ENCODE assay signal across 18 cellular contexts in genomic region chr2:146602383-146602782, GRCh38.
DNase-seq lines count a peak whose midpoint lies in the region; ATAC-seq and TF ChIP-seq lines count a peak whose summit lies in the region.
"Had no signal": no experiment of that assay in that cellular context is flagged by ENCODE, and none has a peak within 500 bp of the region (broad histone marks: within the 10 kb centered on the region; RNA-seq: fewer than 3 reads in every experiment).

No MANE protein-coding gene starts in this region.

- no peak overlapping the region for H3K27ac ChIP-seq in dorsolateral prefrontal cortex
- H3K27ac ChIP-seq: suprapubic skin had no signal

- H3K27me3 ChIP-seq in dorsolateral prefrontal cortex: no peaks in the 10 kb centered on the region
- H3K27me3 ChIP-seq: suprapubic skin had no signal

- H3K4me3 Mint-ChIP-seq in chondrocyte (ENCODE audit: unreplicated experiment): no peak overlapping the region
- H3K4me3 Mint-ChIP-seq in activated T-cell treated with anti-CD3 and anti-CD28 coated beads, Interleukin-2, amount 50 U/mL, for 4 hours: no peak overlapping the region
- H3K4me3 Mint-ChIP-seq: T-helper 1 cell treated with Interleukin-12 subunit alpha and Interleukin-12 subunit beta and Interleukin-4 antibody, amounts not matched to agents 30 μg/mL and 1 μg/mL, for 36 hours had no signal

- ATAC-seq in activated T-cell treated with anti-CD3 and anti-CD28 coated beads, Interleukin-2, amount 50 U/mL, for 4 hours: no peak
- ATAC-seq: HepG2, sciatic nerve had no signal

- H3K27ac Mint-ChIP-seq in chondrocyte (ENCODE audit: unreplicated experiment): peak overlapping the region; percentile 63
- H3K27ac Mint-ChIP-seq: T-helper 1 cell treated with Interleukin-12 subunit alpha and Interleukin-12 subunit beta and Interleukin-4 antibody, amounts not matched to agents 30 μg/mL and 1 μg/mL, for 36 hours had no signal

- TF ChIP-seq CTCF in AG10803 (conservative IDR thresholded peaks at IDR 0.05; ENCODE audit: low read length) (no peak), chondrocyte (IDR thresholded peaks at IDR 0.05) (no peak), dorsolateral prefrontal cortex (IDR thresholded peaks at IDR 0.05 in 54 of 56, conservative IDR thresholded peaks at IDR 0.05 in 2 of 56; ENCODE audit: low read depth in 1 of 56, partially characterized antibody in 56 of 56) (no peak)

- H3K9me3 Mint-ChIP-seq in chondrocyte (ENCODE audit: low read depth): no peaks in the 10 kb centered on the region
- no peaks in the 10 kb centered on the region for H3K9me3 Mint-ChIP-seq in activated T-cell treated with anti-CD3 and anti-CD28 coated beads, Interleukin-2, amount 50 U/mL, for 4 hours
- H3K9me3 Mint-ChIP-seq: T-helper 1 cell treated with Interleukin-12 subunit alpha and Interleukin-12 subunit beta and Interleukin-4 antibody, amounts not matched to agents 30 μg/mL and 1 μg/mL, for 36 hours had no signal

- H3K27me3 Mint-ChIP-seq in chondrocyte (ENCODE audit: low read depth): no peaks in the 10 kb centered on the region
- H3K27me3 Mint-ChIP-seq in activated T-cell treated with anti-CD3 and anti-CD28 coated beads, Interleukin-2, amount 50 U/mL, for 4 hours (ENCODE audit: low read depth): no peaks in the 10 kb centered on the region

- DNase-seq in AG10803 (ENCODE audit: low read depth) (peak; percentile 37), M059J (ENCODE audit: low read depth) (peak; percentile 24), chondrocyte (ENCODE audit: low spot score) (no peak), islet precursor cell (peak; percentile 53), T-helper 9 cell (no peak), inferior parietal cortex (ENCODE audit: extremely low spot score) (no peak), dorsolateral prefrontal cortex (no peak)
- no peak for DNase-seq in activated T-cell treated with anti-CD3 and anti-CD28 coated beads, Interleukin-2, amount 50 U/mL, for 4 hours
- DNase-seq: activated CD4-positive, CD25-positive, alpha-beta regulatory T cell treated with anti-CD3 and anti-CD28 coated beads, Interleukin-2, amount 50 U/mL, for 72 hours; activated gamma-delta T cell; AML-193; NCI-H187 treated with DMSO at 0.1 percent for 48 hours; NCI-H446 treated with DMSO at 0.1 percent for 48 hours; Right ventricle myocardium superior had no signal

- H3K36me3 Mint-ChIP-seq in chondrocyte (ENCODE audit: low read depth): no peaks in the 10 kb centered on the region
- H3K36me3 Mint-ChIP-seq in activated T-cell treated with anti-CD3 and anti-CD28 coated beads, Interleukin-2, amount 50 U/mL, for 4 hours (ENCODE audit: insufficient read depth): no peaks in the 10 kb centered on the region

- intact Hi-C loops in dorsolateral prefrontal cortex (cut with DNase I): no loop called here

- peaks cover 20% of the 10 kb centered on the region for H3K4me1 Mint-ChIP-seq in chondrocyte (ENCODE audit: low read depth)
- no peaks in the 10 kb centered on the region for H3K4me1 Mint-ChIP-seq in activated T-cell treated with anti-CD3 and anti-CD28 coated beads, Interleukin-2, amount 50 U/mL, for 4 hours (ENCODE audit: low read depth)

- H3K4me3 ChIP-seq in AG10803 (ENCODE audit: low read length): no peak overlapping the region
- H3K4me3 ChIP-seq in dorsolateral prefrontal cortex: no peak overlapping the region
- H3K4me3 ChIP-seq: suprapubic skin had no signal

Comparison
In these comparisons a context has a peak if more than half of its experiments do, and no peak if none do; other contexts are left out.
1. DNase-seq: peak in AG10803 (single experiment), M059J (single experiment) and islet precursor cell (single experiment); none in chondrocyte (single experiment), T-helper 9 cell (single experiment), inferior parietal cortex (single experiment), dorsolateral prefrontal cortex (0 of 10) and activated T-cell treated with anti-CD3 and anti-CD28 coated beads, Interleukin-2, amount 50 U/mL, for 4 hours (single experiment).